11 cellular contexts compared by ENCODE assay signal in genomic region chr3:113231391-113231790, GRCh38. TPM values are rescaled to one million over a fixed set of nuclear protein-coding genes. Genes with fewer than 3 reads are reported as not detected.
DNase-seq lines count a peak whose midpoint lies in the region; ATAC-seq and TF ChIP-seq lines count a peak whose summit lies in the region.
"Had no signal": no experiment of that assay in that cellular context is flagged by ENCODE, and none has a peak within 500 bp of the region (broad histone marks: within the 10 kb centered on the region; RNA-seq: fewer than 3 reads in every experiment).

No MANE protein-coding gene starts in this region.

- H3K9me3 Mint-ChIP-seq in activated naive CD8-positive, alpha-beta T cell treated with anti-CD3 and anti-CD28 coated beads, Interleukin-2, amount 50 U/mL, for 24 hours, result no peaks in the 10 kb centered on the region
- no peaks in the 10 kb centered on the region for H3K9me3 Mint-ChIP-seq in activated naive CD8-positive, alpha-beta T cell treated with anti-CD3 and anti-CD28 coated beads for 36 hours
- no peaks in the 10 kb centered on the region for H3K9me3 Mint-ChIP-seq in MCF 10A (ENCODE audit: unreplicated experiment)

- CTCF ChIA-PET in MCF 10A (lab: Yijun Ruan, JAX), result interaction anchor here (0.5 to 1.9 kb wide), 5 partner anchors 9 to 224 kb away, joined by 3 to 6 read pairs (median 4); no protein-coding TSS in a partner anchor

- DNase-seq in activated naive CD8-positive, alpha-beta T cell treated with anti-CD3 and anti-CD28 coated beads, Interleukin-2, amount 50 U/mL, for 24 hours, result no peak
- DNase-seq in activated naive CD8-positive, alpha-beta T cell treated with anti-CD3 and anti-CD28 coated beads for 36 hours, result no peak
- DNase-seq in MCF 10A (ENCODE audit: unreplicated experiment) (peak; percentile 29), kidney tubule cell (ENCODE audit: low spot score) (peak; percentile 70), NCI-H82 treated with DMSO at 0.1 percent for 48 hours (lab: John Stamatoyannopoulos, UW; ENCODE audit: unreplicated experiment) (no peak), H4 (ENCODE audit: low spot score) (no peak), heart right ventricle (no peak)
- DNase-seq: activated effector memory CD4-positive, alpha-beta T cell treated with Interleukin-2 at 50 U/mL for 16 hours; NCI-H526 had no signal

- ATAC-seq in activated naive CD8-positive, alpha-beta T cell treated with anti-CD3 and anti-CD28 coated beads, Interleukin-2, amount 50 U/mL, for 24 hours, result peak; percentile 73
- no peak for ATAC-seq in HG03045 (IDR thresholded peaks at IDR 0.05; ENCODE audit: unreplicated experiment)
- no peak for ATAC-seq in heart right ventricle

- no peak overlapping the region for H3K27ac Mint-ChIP-seq in activated naive CD8-positive, alpha-beta T cell treated with anti-CD3 and anti-CD28 coated beads, Interleukin-2, amount 50 U/mL, for 24 hours
- no peak overlapping the region for H3K27ac Mint-ChIP-seq in activated naive CD8-positive, alpha-beta T cell treated with anti-CD3 and anti-CD28 coated beads for 36 hours
- H3K27ac Mint-ChIP-seq in MCF 10A (ENCODE audit: low read depth, unreplicated experiment), result no peak overlapping the region

- BruUV-seq in MCF 10A (replicated peaks; lab: Mats Ljungman, UMichigan), result no TSS peak

- TF ChIP-seq CTCF in MCF 10A (IDR thresholded peaks at IDR 0.05; ENCODE audit: unreplicated experiment) (no peak), heart right ventricle (IDR thresholded peaks at IDR 0.05) (no peak)

- WGBS in heart right ventricle, 2 donors, result 89 to 93% methylated on average over 1 of the region's 1 CpG

- H3K9me3 ChIP-seq in heart right ventricle, result no peaks in the 10 kb centered on the region

- intact Hi-C loops in MCF 10A (cut with micrococcal nuclease), result no loop called here
- intact Hi-C loops in heart right ventricle (cut with DNase I), result no loop called here

- no peaks in the 10 kb centered on the region for H3K27me3 Mint-ChIP-seq in activated naive CD8-positive, alpha-beta T cell treated with anti-CD3 and anti-CD28 coated beads, Interleukin-2, amount 50 U/mL, for 24 hours
- H3K27me3 Mint-ChIP-seq in activated naive CD8-positive, alpha-beta T cell treated with anti-CD3 and anti-CD28 coated beads for 36 hours, result no peaks in the 10 kb centered on the region
- H3K27me3 Mint-ChIP-seq in MCF 10A (ENCODE audit: insufficient read depth, unreplicated experiment), result no peaks in the 10 kb centered on the region

- no peaks in the 10 kb centered on the region for H3K36me3 Mint-ChIP-seq in activated naive CD8-positive, alpha-beta T cell treated with anti-CD3 and anti-CD28 coated beads, Interleukin-2, amount 50 U/mL, for 24 hours (ENCODE audit: low read depth)
- H3K36me3 Mint-ChIP-seq in activated naive CD8-positive, alpha-beta T cell treated with anti-CD3 and anti-CD28 coated beads for 36 hours, result no peaks in the 10 kb centered on the region
- no peaks in the 10 kb centered on the region for H3K36me3 Mint-ChIP-seq in MCF 10A (ENCODE audit: insufficient read depth, unreplicated experiment)

- H3K4me3 ChIP-seq in heart right ventricle, result no peak overlapping the region

- H3K4me3 Mint-ChIP-seq in activated naive CD8-positive, alpha-beta T cell treated with anti-CD3 and anti-CD28 coated beads, Interleukin-2, amount 50 U/mL, for 24 hours, result no peak overlapping the region
- no peak overlapping the region for H3K4me3 Mint-ChIP-seq in activated naive CD8-positive, alpha-beta T cell treated with anti-CD3 and anti-CD28 coated beads for 36 hours
- H3K4me3 Mint-ChIP-seq in MCF 10A (ENCODE audit: unreplicated experiment), result no peak overlapping the region

- H3K4me1 Mint-ChIP-seq in activated naive CD8-positive, alpha-beta T cell treated with anti-CD3 and anti-CD28 coated beads, Interleukin-2, amount 50 U/mL, for 24 hours, result peaks cover 4% of the 10 kb centered on the region
- no peaks in the 10 kb centered on the region for H3K4me1 Mint-ChIP-seq in activated naive CD8-positive, alpha-beta T cell treated with anti-CD3 and anti-CD28 coated beads for 36 hours
- peaks cover 17% of the 10 kb centered on the region for H3K4me1 Mint-ChIP-seq in MCF 10A (ENCODE audit: insufficient read depth, unreplicated experiment)

- H3K4me1 ChIP-seq in heart right ventricle, result peaks cover 0 to 28% (median 14%) of the 10 kb centered on the region in 9 donors

- H3K27me3 ChIP-seq in heart right ventricle, result peaks cover 0 to 3% (median 0%) of the 10 kb centered on the region in 7 donors

- H3K36me3 ChIP-seq in heart right ventricle, result no peaks in the 10 kb centered on the region

- POLR2A ChIA-PET in MCF 10A (lab: Yijun Ruan, JAX), result interaction anchor here (0.5 to 2.2 kb wide), 3 partner anchors 10 to 212 kb away, joined by 4 to 5 read pairs (median 4); a partner anchor contains a TSS

- H3K27ac ChIP-seq in heart right ventricle, result no peak overlapping the region

RNA-seq across cellular contexts. Expression of gene BOC, which starts 20.0 kb away (rescaled TPM):
- under 1 TPM in 1 of 2 experiments, not detected in 1; 0.44 TPM for total RNA-seq in activated naive CD8-positive, alpha-beta T cell treated with anti-CD3 and anti-CD28 coated beads for 36 hours
- total RNA-seq in MCF 10A (2022) (1.8 and 2.3 TPM in 2 replicates), heart right ventricle (10 to 100 TPM in 1 of 10 donors, 1 to 10 TPM in 9; 2.9 to 13.9 (median 5.4) TPM)
- total RNA-seq in H4 (2014; rRNA removed; shearing (Covaris generic)), result 3.7 and 8.0 TPM in 2 replicates
- polyA plus RNA-seq in heart right ventricle, result 1 to 10 TPM; 2.1 to 3.8 TPM
- total RNA-seq: G401 had no signal

Comparison
In these comparisons a context has a peak if more than half of its experiments do, and no peak if none do; other contexts are left out.
1. DNase-seq: peak in MCF 10A (single experiment) and kidney tubule cell (single experiment); none in activated naive CD8-positive, alpha-beta T cell treated with anti-CD3 and anti-CD28 coated beads, Interleukin-2, amount 50 U/mL, for 24 hours (single experiment), activated naive CD8-positive, alpha-beta T cell treated with anti-CD3 and anti-CD28 coated beads for 36 hours (single experiment), NCI-H82 treated with DMSO at 0.1 percent for 48 hours (single experiment), H4 (single experiment) and heart right ventricle (0 of 2).